34 cellular contexts compared by ENCODE assay signal in genomic region chr7:76252020-76252419, GRCh38. TPM values are rescaled to one million over a fixed set of nuclear protein-coding genes. Genes with fewer than 3 reads are reported as not detected.
"Had no signal": no experiment of that assay in that cellular context is flagged by ENCODE, and none has a peak within 500 bp of the region (broad histone marks: within the 10 kb centered on the region; RNA-seq: fewer than 3 reads in every experiment).

No MANE protein-coding gene starts in this region.

- H3K9me3 ChIP-seq: ascending aorta, breast epithelium, gastrocnemius medialis, heart left ventricle had no signal

- H3K4me3 ChIP-seq: ascending aorta, breast epithelium, cardiac muscle cell, coronary artery, dorsolateral prefrontal cortex, gastrocnemius medialis, heart left ventricle had no signal

- H3K36me3 Mint-ChIP-seq: activated naive CD4-positive, alpha-beta T cell treated with anti-CD3 and anti-CD28 coated beads, Interleukin-2, amount 50 U/mL, for 24 hours; activated naive CD8-positive, alpha-beta T cell treated with anti-CD3 and anti-CD28 coated beads, Interleukin-2, amount 10 ng/mL, durations not matched to agents 7 days and 5 days had no signal

- H3K9me3 Mint-ChIP-seq: activated CD8-positive, alpha-beta T cell treated with anti-CD3 and anti-CD28 coated beads for 36 hours; activated naive CD4-positive, alpha-beta T cell treated with anti-CD3 and anti-CD28 coated beads for 36 hours; activated naive CD4-positive, alpha-beta T cell treated with anti-CD3 and anti-CD28 coated beads, Interleukin-2, amount 50 U/mL, for 24 hours; activated naive CD8-positive, alpha-beta T cell treated with anti-CD3 and anti-CD28 coated beads, Interleukin-2, amount 10 ng/mL, durations not matched to agents 7 days and 5 days; activated T-helper 1 cell treated with anti-CD3 and anti-CD28 coated beads, Interleukin-12 subunit alpha, Interleukin-12 subunit beta, Interleukin-2, Interleukin-4 antibody, amounts not matched to agents 30 ng/mL and 10 ng/mL and 1 ng/mL, durations not matched to agents 14 hours and 24 hours and 36 hours; activated T-helper 2 cell treated with anti-CD3 and anti-CD28 coated beads, Interferon-gamma antibody, Interleukin-2, Interleukin-4, amounts not matched to agents 10 μg/mL and 5 μg/mL and 100 μg/mL, durations not matched to agents 14 hours and 24 hours and 36 hours; brain; dendritic cell treated with granulocyte-macrophage colony-stimulating factor and Interleukin-4, amounts not matched to agents 40 ng/mL and 50 ng/mL, for 4 days; endodermal cell had no signal

- ATAC-seq: activated CD4-positive, CD25-positive, alpha-beta regulatory T cell treated with anti-CD3 and anti-CD28 coated beads, Interleukin-2, amount 50 U/mL, for 24 hours; activated CD8-positive, alpha-beta T cell treated with anti-CD3 and anti-CD28 coated beads for 36 hours; esophagus mucosa; foreskin keratinocyte; gastrocnemius medialis; heart left ventricle had no signal

- H3K4me1 ChIP-seq: ascending aorta, breast epithelium, foreskin keratinocyte, gastrocnemius medialis, heart left ventricle had no signal

- H3K27me3 ChIP-seq: ascending aorta, breast epithelium, cardiac muscle cell, dorsolateral prefrontal cortex, foreskin keratinocyte, gastrocnemius medialis had no signal

- H3K4me1 Mint-ChIP-seq: activated naive CD4-positive, alpha-beta T cell treated with anti-CD3 and anti-CD28 coated beads, Interleukin-2, amount 50 U/mL, for 24 hours; activated naive CD8-positive, alpha-beta T cell treated with anti-CD3 and anti-CD28 coated beads, Interleukin-2, amount 10 ng/mL, durations not matched to agents 7 days and 5 days; endodermal cell had no signal

- H3K4me3 Mint-ChIP-seq: activated CD8-positive, alpha-beta T cell treated with anti-CD3 and anti-CD28 coated beads for 36 hours; activated naive CD4-positive, alpha-beta T cell treated with anti-CD3 and anti-CD28 coated beads for 36 hours; activated naive CD4-positive, alpha-beta T cell treated with anti-CD3 and anti-CD28 coated beads, Interleukin-2, amount 50 U/mL, for 24 hours; activated naive CD8-positive, alpha-beta T cell treated with anti-CD3 and anti-CD28 coated beads, Interleukin-2, amount 10 ng/mL, durations not matched to agents 7 days and 5 days; activated T-helper 1 cell treated with anti-CD3 and anti-CD28 coated beads, Interleukin-12 subunit alpha, Interleukin-12 subunit beta, Interleukin-2, Interleukin-4 antibody, amounts not matched to agents 30 ng/mL and 10 ng/mL and 1 ng/mL, durations not matched to agents 14 hours and 24 hours and 36 hours; brain; dendritic cell treated with granulocyte-macrophage colony-stimulating factor and Interleukin-4, amounts not matched to agents 40 ng/mL and 50 ng/mL, for 4 days; endodermal cell had no signal

- H3K27ac Mint-ChIP-seq: activated CD8-positive, alpha-beta T cell treated with anti-CD3 and anti-CD28 coated beads for 36 hours; activated naive CD4-positive, alpha-beta T cell treated with anti-CD3 and anti-CD28 coated beads for 36 hours; activated naive CD4-positive, alpha-beta T cell treated with anti-CD3 and anti-CD28 coated beads, Interleukin-2, amount 50 U/mL, for 24 hours; activated naive CD8-positive, alpha-beta T cell treated with anti-CD3 and anti-CD28 coated beads, Interleukin-2, amount 10 ng/mL, durations not matched to agents 7 days and 5 days; activated T-helper 1 cell treated with anti-CD3 and anti-CD28 coated beads, Interleukin-12 subunit alpha, Interleukin-12 subunit beta, Interleukin-2, Interleukin-4 antibody, amounts not matched to agents 30 ng/mL and 10 ng/mL and 1 ng/mL, durations not matched to agents 14 hours and 24 hours and 36 hours; activated T-helper 2 cell treated with anti-CD3 and anti-CD28 coated beads, Interferon-gamma antibody, Interleukin-2, Interleukin-4, amounts not matched to agents 10 μg/mL and 5 μg/mL and 100 μg/mL, durations not matched to agents 14 hours and 24 hours and 36 hours; brain; dendritic cell treated with granulocyte-macrophage colony-stimulating factor and Interleukin-4, amounts not matched to agents 40 ng/mL and 50 ng/mL, for 4 days; endodermal cell had no signal

- DNase-seq: activated CD4-positive, alpha-beta T cell treated with anti-CD3 and anti-CD28 coated beads for 48 hours; activated CD4-positive, alpha-beta T cell treated with anti-CD3 and anti-CD28 coated beads, Interleukin-2, amount 50 U/mL, for 1 hour; activated CD4-positive, alpha-beta T cell treated with anti-CD3 and anti-CD28 coated beads, Interleukin-2, amount 50 U/mL, for 48 hours; activated CD8-positive, alpha-beta memory T cell treated with anti-CD3 and anti-CD28 coated beads for 24 hours; activated CD8-positive, alpha-beta memory T cell treated with anti-CD3 and anti-CD28 coated beads, Interleukin-2, amount 50 U/mL, for 4 hours; activated CD8-positive, alpha-beta T cell treated with anti-CD3 and anti-CD28 coated beads for 36 hours; activated effector memory CD4-positive, alpha-beta T cell treated with anti-CD3 and anti-CD28 coated beads, Interleukin-2, amount 50 U/mL, for 16 hours; activated naive CD4-positive, alpha-beta T cell treated with anti-CD3 and anti-CD28 coated beads for 36 hours; activated naive CD8-positive, alpha-beta T cell treated with anti-CD3 and anti-CD28 coated beads, Interleukin-2, amount 10 ng/mL, durations not matched to agents 7 days and 5 days; activated T-cell treated with anti-CD3 and anti-CD28 coated beads, Interleukin-2, amount 50 U/mL, for 1 hour; activated T-cell treated with anti-CD3 and anti-CD28 coated beads, Interleukin-2, amount 50 U/mL, for 48 hours; central memory CD4-positive, alpha-beta T cell; cerebellar nuclear complex; dorsolateral prefrontal cortex; effector memory CD4-positive, alpha-beta T cell; endodermal cell; foreskin keratinocyte; gastrocnemius medialis; glutamatergic neuron; heart left ventricle; T-helper 2 cell had no signal

- H3K27ac ChIP-seq: ascending aorta, breast epithelium, cardiac muscle cell, coronary artery, foreskin keratinocyte, gastrocnemius medialis, heart left ventricle had no signal

- H3K36me3 ChIP-seq: ascending aorta, breast epithelium, cardiac muscle cell, gastrocnemius medialis, heart left ventricle had no signal

RNA-seq across cellular contexts. Expression of gene SRRM3, which starts 50.3 kb away (rescaled TPM):
- total RNA-seq: activated CD8-positive, alpha-beta T cell treated with anti-CD3 and anti-CD28 coated beads for 36 hours; activated naive CD4-positive, alpha-beta T cell treated with anti-CD3 and anti-CD28 coated beads for 36 hours; activated naive CD8-positive, alpha-beta T cell treated with anti-CD3 and anti-CD28 coated beads, Interleukin-2, amount 10 ng/mL, durations not matched to agents 7 days and 5 days; activated T-helper 1 cell treated with anti-CD3 and anti-CD28 coated beads, Interleukin-12 subunit alpha, Interleukin-12 subunit beta, Interleukin-2, Interleukin-4 antibody, amounts not matched to agents 30 ng/mL and 10 ng/mL and 1 ng/mL, durations not matched to agents 14 hours and 24 hours and 36 hours; epithelial cell of proximal tubule; T-helper 1 cell treated with Interleukin-12 subunit alpha and Interleukin-12 subunit beta and Interleukin-4 antibody, amounts not matched to agents 30 ng/mL and 1 ng/mL, for 36 hours had no signal
